Comparison of ENCODE assay signal across 28 cellular contexts in the genomic region with DNA sequence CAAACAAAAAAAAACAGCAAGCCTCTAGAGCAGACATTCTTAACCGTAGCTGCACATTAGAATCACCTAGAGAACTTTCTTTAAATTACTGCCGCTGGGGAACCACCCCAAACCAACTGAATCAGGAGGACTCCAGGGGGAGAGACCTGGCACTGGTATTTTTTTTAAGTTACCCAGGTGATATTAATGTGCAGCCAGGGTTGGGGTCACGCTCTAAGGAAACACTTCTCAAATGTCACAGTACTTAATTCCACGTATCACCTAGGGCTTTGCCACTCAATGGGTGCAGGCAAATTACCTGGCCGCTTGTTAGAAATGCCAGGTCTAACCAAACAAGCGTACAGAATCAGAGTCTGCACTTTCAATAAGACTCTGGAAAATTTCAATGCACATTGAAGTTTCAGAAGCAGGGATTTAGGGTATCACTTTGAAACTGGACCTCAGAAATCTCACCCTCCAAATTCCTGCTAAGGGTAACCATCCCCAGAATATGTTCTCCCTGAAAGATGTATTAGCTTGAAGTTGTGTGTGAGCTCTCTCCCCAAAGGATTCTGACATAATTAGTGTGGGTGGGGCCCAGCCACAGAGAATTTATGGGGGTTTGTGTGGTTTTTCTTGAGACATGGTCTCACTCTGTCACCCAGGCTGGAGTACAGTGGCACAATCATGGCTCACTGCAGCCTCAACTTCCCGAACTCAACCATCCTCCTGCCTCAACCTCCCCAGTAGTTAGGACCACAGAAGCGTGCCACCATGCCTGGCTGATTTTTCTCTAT. TPM values are rescaled to one million over a fixed set of nuclear protein-coding genes. Genes with fewer than 3 reads are reported as not detected.
"Had no signal": no experiment of that assay in that cellular context is flagged by ENCODE, and none has a peak within 500 bp of the region (broad histone marks: within the 10 kb centered on the region; RNA-seq: fewer than 3 reads in every experiment).

No MANE protein-coding gene starts in this region.

- H3K27ac Mint-ChIP-seq: activated naive CD4-positive, alpha-beta T cell treated with anti-CD3 and anti-CD28 coated beads, Interleukin-2, amount 10 ng/mL, durations not matched to agents 7 days and 5 days; activated naive CD8-positive, alpha-beta T cell treated with anti-CD3 and anti-CD28 coated beads, Interleukin-2, amount 10 ng/mL, durations not matched to agents 7 days and 5 days; brain; effector memory CD8-positive, alpha-beta T cell; nephron; T-helper 2 cell treated with Interferon-gamma antibody and Interleukin-4, amounts not matched to agents 5 μg/mL and 100 μg/mL, for 36 hours had no signal

- H3K27me3 Mint-ChIP-seq: activated naive CD4-positive, alpha-beta T cell treated with anti-CD3 and anti-CD28 coated beads, Interleukin-2, amount 10 ng/mL, durations not matched to agents 7 days and 5 days had no signal

- H3K4me1 Mint-ChIP-seq: activated naive CD4-positive, alpha-beta T cell treated with anti-CD3 and anti-CD28 coated beads, Interleukin-2, amount 10 ng/mL, durations not matched to agents 7 days and 5 days; activated naive CD8-positive, alpha-beta T cell treated with anti-CD3 and anti-CD28 coated beads, Interleukin-2, amount 10 ng/mL, durations not matched to agents 7 days and 5 days; brain; nephron had no signal

- H3K4me3 Mint-ChIP-seq: activated naive CD4-positive, alpha-beta T cell treated with anti-CD3 and anti-CD28 coated beads, Interleukin-2, amount 10 ng/mL, durations not matched to agents 7 days and 5 days; activated naive CD8-positive, alpha-beta T cell treated with anti-CD3 and anti-CD28 coated beads, Interleukin-2, amount 10 ng/mL, durations not matched to agents 7 days and 5 days; brain; effector memory CD8-positive, alpha-beta T cell; nephron; T-helper 2 cell treated with Interferon-gamma antibody and Interleukin-4, amounts not matched to agents 5 μg/mL and 100 μg/mL, for 36 hours had no signal

- DNase-seq: activated CD4-positive, alpha-beta T cell treated with anti-CD3 and anti-CD28 coated beads for 4 hours; activated CD4-positive, alpha-beta T cell treated with anti-CD3 and anti-CD28 coated beads, Interleukin-2, amount 50 U/mL, for 4 hours; activated gamma-delta T cell; activated naive CD4-positive, alpha-beta T cell treated with anti-CD3 and anti-CD28 coated beads, Interleukin-2, amount 10 ng/mL, durations not matched to agents 7 days and 5 days; activated naive CD8-positive, alpha-beta T cell treated with anti-CD3 and anti-CD28 coated beads, Interleukin-2, amount 10 ng/mL, durations not matched to agents 7 days and 5 days; cortex of kidney; effector memory CD8-positive, alpha-beta T cell; erythroblast; gastrocnemius medialis; glutamatergic neuron; left ventricle myocardium inferior; right lobe of liver; stimulated activated CD4-positive, alpha-beta T cell treated with anti-CD3 and anti-CD28 coated beads, Interleukin-2, amount 100 ng/mL, for 48 hours; stomach; thyroid gland; upper lobe of right lung had no signal

- H3K36me3 Mint-ChIP-seq: activated naive CD4-positive, alpha-beta T cell treated with anti-CD3 and anti-CD28 coated beads, Interleukin-2, amount 10 ng/mL, durations not matched to agents 7 days and 5 days; activated naive CD8-positive, alpha-beta T cell treated with anti-CD3 and anti-CD28 coated beads, Interleukin-2, amount 10 ng/mL, durations not matched to agents 7 days and 5 days; brain had no signal

- H3K9me3 Mint-ChIP-seq: effector memory CD8-positive, alpha-beta T cell had no signal

RNA-seq across cellular contexts. Expression of a gene that starts 12.7 kb away (rescaled TPM):
- total RNA-seq: activated naive CD8-positive, alpha-beta T cell treated with anti-CD3 and anti-CD28 coated beads, Interleukin-2, amount 10 ng/mL, durations not matched to agents 7 days and 5 days; ascending aorta; cardiac muscle cell; chondrocyte; left ventricle myocardium inferior; lung microvascular endothelial cell; mucosa of gallbladder; osteocyte; posterior vena cava; renal cortical epithelial cell; right lobe of liver; skeletal muscle tissue; thyroid gland; upper lobe of right lung had no signal
